20 cellular contexts compared by ENCODE assay signal in the genomic region with DNA sequence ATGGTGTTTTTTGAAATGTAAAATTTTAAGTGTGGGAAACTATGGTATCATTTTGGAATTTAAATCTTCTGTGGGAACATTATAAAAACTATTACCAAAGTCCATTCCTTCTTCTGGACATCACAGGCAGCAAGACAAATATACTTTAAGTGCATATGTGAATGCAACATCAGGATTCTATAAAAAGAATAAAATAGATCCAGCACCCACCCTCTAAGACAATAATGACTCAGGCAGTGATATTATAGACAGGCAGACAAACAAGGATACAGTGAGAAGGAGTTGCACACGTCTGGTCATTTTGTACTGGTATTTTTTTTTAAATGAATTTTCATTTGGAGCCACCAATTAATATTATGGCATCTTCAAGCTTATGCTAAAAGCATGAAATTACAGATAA. TPM values are rescaled to one million over a fixed set of nuclear protein-coding genes. Genes with fewer than 3 reads are reported as not detected.
A peak's percentile ranks its signal among the peaks of the same experiment; 100 is the strongest.
DNase-seq lines count a peak whose midpoint lies in the region; ATAC-seq and TF ChIP-seq lines count a peak whose summit lies in the region.
"Had no signal": no experiment of that assay in that cellular context is flagged by ENCODE, and none has a peak within 500 bp of the region (broad histone marks: within the 10 kb centered on the region; RNA-seq: fewer than 3 reads in every experiment).

No MANE protein-coding gene starts in this region.

- peaks cover 24% of the 10 kb centered on the region for H3K36me3 Mint-ChIP-seq in activated T-helper 17 cell treated with anti-CD3 and anti-CD28 coated beads, Interleukin-2, amount 50 U/mL, for 72 hours (ENCODE audit: low read depth)

- no peaks in the 10 kb centered on the region for H3K9me2 ChIP-seq in PC-9 (ENCODE audit: insufficient read depth)

- no peaks in the 10 kb centered on the region for H3K79me2 ChIP-seq in PC-9 (ENCODE audit: low read depth)

- no peaks in the 10 kb centered on the region for H3K36me3 ChIP-seq in PC-9 (ENCODE audit: low read depth)
- H3K36me3 ChIP-seq in brain microvascular endothelial cell (replicated peaks), result no peaks in the 10 kb centered on the region
- H3K36me3 ChIP-seq in mucosa of descending colon (ENCODE audit: low read depth), result no peaks in the 10 kb centered on the region
- no peaks in the 10 kb centered on the region for H3K36me3 ChIP-seq in uterus

- peak overlapping the region; percentile 16; the same call in 1 of the 2 replicates for H3K4me2 ChIP-seq in PC-9
- H3K4me2 ChIP-seq: KMS-11 had no signal

- H2AFZ ChIP-seq in PC-9, result no peak overlapping the region

- no peak overlapping the region for H3K4me3 Mint-ChIP-seq in activated T-helper 17 cell treated with anti-CD3 and anti-CD28 coated beads, Interleukin-2, amount 50 U/mL, for 72 hours
- H3K4me3 Mint-ChIP-seq: H9 had no signal

- POLR2A ChIA-PET in PC-9 (lab: Charles Lee; ENCODE audit: unreplicated experiment), result no interaction called here

- intact Hi-C loops in PC-9 (cut with micrococcal nuclease; ENCODE audit: unreplicated experiment) (no loop called here), mucosa of descending colon (cut with DNase I, micrococcal nuclease) (no loop called here), uterus (cut with DNase I; ENCODE audit: low total_unique reads) (loop anchor here (10.0 kb wide), 1 partner anchor 171 kb away; no protein-coding TSS in a partner anchor), sciatic nerve (cut with DNase I) (no loop called here)

- CTCF ChIA-PET in PC-9 (lab: Charles Lee), result interaction anchor here (0.6 kb wide), 1 partner anchor 22 kb away, joined by 12 read pairs; no protein-coding TSS in a partner anchor

- no TSS peak for BruUV-seq in PC-9 (replicated peaks; lab: Mats Ljungman, UMichigan)

- H3K4me3 ChIP-seq in PC-9 (no peak overlapping the region), brain microvascular endothelial cell (ENCODE audit: low read depth, low read length) (no peak overlapping the region), mucosa of descending colon (no peak overlapping the region), uterus (no peak overlapping the region)
- H3K4me3 ChIP-seq: SK-N-MC had no signal

- no peak overlapping the region for H3K27ac Mint-ChIP-seq in activated T-helper 17 cell treated with anti-CD3 and anti-CD28 coated beads, Interleukin-2, amount 50 U/mL, for 72 hours
- H3K27ac Mint-ChIP-seq: H9 had no signal

- H3F3A ChIP-seq in PC-9 (ENCODE audit: insufficient read depth, low read depth), result peaks cover 4% of the 10 kb centered on the region; the same call in 1 of the 2 replicates

- TF ChIP-seq CTCF in PC-9 (conservative IDR thresholded peaks at IDR 0.05) (no peak), brain microvascular endothelial cell (IDR thresholded peaks at IDR 0.05; ENCODE audit: low read depth, low read length, missing control alignments) (no peak), mucosa of descending colon (IDR thresholded peaks at IDR 0.05) (no peak), uterus (IDR thresholded peaks at IDR 0.05) (no peak)

- DNase-seq in PC-9 (peak in 1 of 2 experiments; percentile 55), brain microvascular endothelial cell (peak; percentile 28), mucosa of descending colon (no peak), uterus (no peak), sciatic nerve (ENCODE audit: low spot score) (no peak)
- DNase-seq: ACHN; C1 segment of cervical spinal cord; DMS79 treated with DMSO at 0.1 percent for 48 hours; H9; NCI-H1436; NCI-H2081; NCI-H2171 treated with DMSO at 0.1 percent for 48 hours; NCI-H446; NK-92 treated with Interleukin-12 subunit alpha and Interleukin-12 subunit beta, amount 100 ng/mL, for 24 hours; SHP77 had no signal

- ATAC-seq in mucosa of descending colon (peak; percentile 77), HG02798 (IDR thresholded peaks at IDR 0.05; ENCODE audit: poor library complexity, unreplicated experiment) (no peak), sciatic nerve (no peak)
- ATAC-seq in activated T-helper 17 cell treated with anti-CD3 and anti-CD28 coated beads, Interleukin-2, amount 50 U/mL, for 72 hours (replicated peaks), result no peak

- in situ Hi-C loops in brain microvascular endothelial cell (cut with HindIII; ENCODE audit: low pct_ligation_motif_present, low sequenced_read_pairs), result no loop called here

- no peak for TF ChIP-seq POLR2A in uterus (IDR thresholded peaks at IDR 0.05)

- H3K27me3 Mint-ChIP-seq in activated T-helper 17 cell treated with anti-CD3 and anti-CD28 coated beads, Interleukin-2, amount 50 U/mL, for 72 hours, result no peaks in the 10 kb centered on the region

- H3K9me3 ChIP-seq in PC-9 (ENCODE audit: insufficient read depth, low read depth) (no peaks in the 10 kb centered on the region), mucosa of descending colon (peaks cover 4% of the 10 kb centered on the region), uterus (no peaks in the 10 kb centered on the region)

- no peaks in the 10 kb centered on the region for H4K20me1 ChIP-seq in PC-9 (ENCODE audit: insufficient read depth)

- H3K4me1 ChIP-seq in PC-9 (replicated peaks; ENCODE audit: insufficient read depth) (peaks cover 35% of the 10 kb centered on the region), mucosa of descending colon (ENCODE audit: low read depth) (peaks cover 14% of the 10 kb centered on the region), uterus (peaks cover 6 to 16% of the 10 kb centered on the region in 2 donors)

- H3K27me3 ChIP-seq in PC-9 (ENCODE audit: insufficient read depth, low read depth) (no peaks in the 10 kb centered on the region), brain microvascular endothelial cell (replicated peaks) (no peaks in the 10 kb centered on the region), uterus (no peaks in the 10 kb centered on the region)

- H3K9me3 Mint-ChIP-seq in activated T-helper 17 cell treated with anti-CD3 and anti-CD28 coated beads, Interleukin-2, amount 50 U/mL, for 72 hours, result no peaks in the 10 kb centered on the region

- peaks cover 34% of the 10 kb centered on the region for H3K4me1 Mint-ChIP-seq in activated T-helper 17 cell treated with anti-CD3 and anti-CD28 coated beads, Interleukin-2, amount 50 U/mL, for 72 hours

- H3K27ac ChIP-seq in PC-9 (no peak overlapping the region), brain microvascular endothelial cell (no peak overlapping the region), uterus (peak overlapping the region; percentile 84 to 92)
- H3K27ac ChIP-seq: HL-60, KMS-11, SK-N-MC had no signal

RNA-seq across cellular contexts. Expression of gene NEDD9, which starts 21.1 kb away (rescaled TPM):
- total RNA-seq in PC-9 (2021), result 35.8 and 57.5 TPM in 2 replicates
- 10 to 100 TPM; 41.4 to 66.6 (median 62.1) TPM for total RNA-seq in mucosa of descending colon
- 10 to 100 TPM; 36.2 to 99.1 (median 70.2) TPM for total RNA-seq in uterus
- total RNA-seq in sciatic nerve, result 55.4 TPM
- total RNA-seq in activated T-helper 17 cell treated with anti-CD3 and anti-CD28 coated beads, Interleukin-2, amount 50 U/mL, for 72 hours, result 10 to 100 TPM; 36.9 to 39.4 TPM

Comparison
In these comparisons a context has a peak if more than half of its experiments do, and no peak if none do; other contexts are left out.
1. H3K27ac ChIP-seq: peak in uterus (2 of 2); none in PC-9 (single experiment) and brain microvascular endothelial cell (single experiment).